In the genomic region with DNA sequence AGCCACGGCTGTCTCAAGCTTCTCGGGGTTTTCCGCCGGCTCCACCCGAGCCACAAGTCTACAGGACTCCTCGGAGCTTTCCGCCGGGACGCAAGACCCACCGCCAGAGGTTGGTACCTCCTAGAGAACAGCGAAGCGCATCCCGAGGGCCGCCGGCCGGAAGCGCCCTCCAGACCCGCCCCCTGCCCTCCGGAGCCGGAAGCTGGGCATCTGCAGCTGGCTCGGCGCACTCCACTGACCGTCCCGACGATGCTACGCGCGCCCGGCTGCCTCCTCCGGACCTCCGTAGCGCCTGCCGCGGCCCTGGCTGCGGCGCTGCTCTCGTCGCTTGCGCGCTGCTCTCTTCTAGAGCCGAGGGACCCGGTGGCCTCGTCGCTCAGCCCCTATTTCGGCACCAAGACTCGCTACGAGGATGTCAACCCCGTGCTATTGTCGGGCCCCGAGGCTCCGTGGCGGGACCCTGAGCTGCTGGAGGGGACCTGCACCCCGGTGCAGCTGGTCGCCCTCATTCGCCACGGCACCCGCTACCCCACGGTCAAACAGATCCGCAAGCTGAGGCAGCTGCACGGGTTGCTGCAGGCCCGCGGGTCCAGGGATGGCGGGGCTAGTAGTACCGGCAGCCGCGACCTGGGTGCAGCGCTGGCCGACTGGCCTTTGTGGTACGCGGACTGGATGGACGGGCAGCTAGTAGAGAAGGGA, we compare ENCODE assay signal across 1 cellular context.
A peak's percentile ranks its signal among the peaks of the same experiment; 100 is the strongest.
TF ChIP-seq lines count a peak whose summit lies in the region.

A gene with protein sequence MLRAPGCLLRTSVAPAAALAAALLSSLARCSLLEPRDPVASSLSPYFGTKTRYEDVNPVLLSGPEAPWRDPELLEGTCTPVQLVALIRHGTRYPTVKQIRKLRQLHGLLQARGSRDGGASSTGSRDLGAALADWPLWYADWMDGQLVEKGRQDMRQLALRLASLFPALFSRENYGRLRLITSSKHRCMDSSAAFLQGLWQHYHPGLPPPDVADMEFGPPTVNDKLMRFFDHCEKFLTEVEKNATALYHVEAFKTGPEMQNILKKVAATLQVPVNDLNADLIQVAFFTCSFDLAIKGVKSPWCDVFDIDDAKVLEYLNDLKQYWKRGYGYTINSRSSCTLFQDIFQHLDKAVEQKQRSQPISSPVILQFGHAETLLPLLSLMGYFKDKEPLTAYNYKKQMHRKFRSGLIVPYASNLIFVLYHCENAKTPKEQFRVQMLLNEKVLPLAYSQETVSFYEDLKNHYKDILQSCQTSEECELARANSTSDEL (plus strand): TSS at position 227 of the 699 bp plus-strand sequence. CDS start 23 bp downstream, at position 250.

TF ChIP-seq in HepG2, 621 proteins besides CTCF, POLR2A, EP300 and RAD21 (continued from another document and continues in another):
- TF ChIP-seq ZNF33B (CRISPR knock-in tag; IDR thresholded peaks at IDR 0.05) = peak; percentile 58; the same call in 1 of the 2 replicates
- TF ChIP-seq, protein P1, sequence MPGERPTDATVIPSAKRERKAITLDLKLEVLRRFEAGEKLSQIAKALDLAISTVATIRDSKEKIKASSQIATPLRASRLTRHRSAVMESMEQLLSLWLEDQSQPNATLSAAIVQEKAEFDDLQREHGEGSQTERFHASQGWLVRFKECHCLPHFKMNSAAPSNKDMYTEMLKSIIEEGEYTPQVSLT (CRISPR knock-in tag; IDR thresholded peaks at IDR 0.05; ENCODE audit: borderline replicate concordance, low read depth) = no peak
- TF ChIP-seq ZNF44 (CRISPR knock-in tag; IDR thresholded peaks at IDR 0.05) = no peak
- TF ChIP-seq ELF3 (CRISPR knock-in tag; IDR thresholded peaks at IDR 0.05) = peak; percentile 57; the same call in 1 of the 2 replicates
- TF ChIP-seq, protein P2, sequence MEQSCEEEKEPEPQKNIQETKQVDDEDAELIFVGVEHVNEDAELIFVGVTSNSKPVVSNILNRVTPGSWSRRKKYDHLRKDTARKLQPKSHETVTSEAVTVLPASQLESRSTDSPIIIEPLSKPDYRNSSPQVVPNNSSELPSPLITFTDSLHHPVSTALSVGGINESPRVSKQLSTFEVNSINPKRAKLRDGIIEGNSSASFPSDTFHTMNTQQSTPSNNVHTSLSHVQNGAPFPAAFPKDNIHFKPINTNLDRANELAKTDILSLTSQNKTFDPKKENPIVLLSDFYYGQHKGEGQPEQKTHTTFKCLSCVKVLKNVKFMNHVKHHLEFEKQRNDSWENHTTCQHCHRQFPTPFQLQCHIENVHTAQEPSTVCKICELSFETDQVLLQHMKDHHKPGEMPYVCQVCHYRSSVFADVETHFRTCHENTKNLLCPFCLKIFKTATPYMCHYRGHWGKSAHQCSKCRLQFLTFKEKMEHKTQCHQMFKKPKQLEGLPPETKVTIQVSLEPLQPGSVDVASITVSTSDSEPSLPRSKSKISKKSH (CRISPR knock-in tag; IDR thresholded peaks at IDR 0.05; ENCODE audit: borderline replicate concordance) = 0 out of 2 replicates have a peak, but pooled peaks have one; percentile 11
- TF ChIP-seq ZSCAN31 (CRISPR knock-in tag; IDR thresholded peaks at IDR 0.05; ENCODE audit: low read depth) = peak; percentile 38; the same call in 1 of the 2 replicates
- peak; percentile 58; the same call in 1 of the 2 replicates for TF ChIP-seq REPIN1 (CRISPR knock-in tag; IDR thresholded peaks at IDR 0.05; ENCODE audit: borderline replicate concordance, low read depth)
- TF ChIP-seq GATAD1 (CRISPR knock-in tag; IDR thresholded peaks at IDR 0.05) = peak; percentile 91
- TF ChIP-seq TBX3 (IDR thresholded peaks at IDR 0.05; ENCODE audit: borderline replicate concordance) = no peak
- TF ChIP-seq MYC (CRISPR knock-in tag; IDR thresholded peaks at IDR 0.05; ENCODE audit: borderline replicate concordance) = peak; percentile 36; the same call in 1 of the 2 replicates
- TF ChIP-seq ZNF451 (CRISPR knock-in tag; IDR thresholded peaks at IDR 0.05) = peak; percentile 64; the same call in 1 of the 2 replicates
- TF ChIP-seq, protein P3, sequence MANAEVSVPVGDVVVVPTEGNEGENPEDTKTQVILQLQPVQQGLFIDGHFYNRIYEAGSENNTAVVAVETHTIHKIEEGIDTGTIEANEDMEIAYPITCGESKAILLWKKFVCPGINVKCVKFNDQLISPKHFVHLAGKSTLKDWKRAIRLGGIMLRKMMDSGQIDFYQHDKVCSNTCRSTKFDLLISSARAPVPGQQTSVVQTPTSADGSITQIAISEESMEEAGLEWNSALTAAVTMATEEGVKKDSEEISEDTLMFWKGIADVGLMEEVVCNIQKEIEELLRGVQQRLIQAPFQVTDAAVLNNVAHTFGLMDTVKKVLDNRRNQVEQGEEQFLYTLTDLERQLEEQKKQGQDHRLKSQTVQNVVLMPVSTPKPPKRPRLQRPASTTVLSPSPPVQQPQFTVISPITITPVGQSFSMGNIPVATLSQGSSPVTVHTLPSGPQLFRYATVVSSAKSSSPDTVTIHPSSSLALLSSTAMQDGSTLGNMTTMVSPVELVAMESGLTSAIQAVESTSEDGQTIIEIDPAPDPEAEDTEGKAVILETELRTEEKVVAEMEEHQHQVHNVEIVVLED (CRISPR knock-in tag; IDR thresholded peaks at IDR 0.05; ENCODE audit: borderline replicate concordance) = peak; percentile 58; the same call in 1 of the 2 replicates
- TF ChIP-seq HOXA3 (CRISPR knock-in tag; IDR thresholded peaks at IDR 0.05) = peak; percentile 65; the same call in 1 of the 2 replicates
- 0 out of 2 replicates have a peak, but pooled peaks have one; percentile 27 for TF ChIP-seq CHD2 (IDR thresholded peaks at IDR 0.05; ENCODE audit: low read depth, low read length)
- no peak for TF ChIP-seq ZNF3 (CRISPR knock-in tag; IDR thresholded peaks at IDR 0.05)
- TF ChIP-seq, protein P4, sequence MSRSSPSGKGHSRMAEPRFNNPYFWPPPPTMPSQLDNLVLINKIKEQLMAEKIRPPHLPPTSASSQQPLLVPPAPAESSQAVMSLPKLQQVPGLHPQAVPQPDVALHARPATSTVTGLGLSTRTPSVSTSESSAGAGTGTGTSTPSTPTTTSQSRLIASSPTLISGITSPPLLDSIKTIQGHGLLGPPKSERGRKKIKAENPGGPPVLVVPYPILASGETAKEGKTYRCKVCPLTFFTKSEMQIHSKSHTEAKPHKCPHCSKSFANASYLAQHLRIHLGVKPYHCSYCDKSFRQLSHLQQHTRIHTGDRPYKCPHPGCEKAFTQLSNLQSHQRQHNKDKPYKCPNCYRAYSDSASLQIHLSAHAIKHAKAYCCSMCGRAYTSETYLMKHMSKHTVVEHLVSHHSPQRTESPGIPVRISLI (CRISPR knock-in tag; IDR thresholded peaks at IDR 0.05; ENCODE audit: borderline replicate concordance) = 0 out of 2 replicates have a peak, but pooled peaks have one; percentile 12
- 0 out of 2 replicates have a peak, but pooled peaks have one; percentile 35 for TF ChIP-seq TGIF2 (CRISPR knock-in tag; IDR thresholded peaks at IDR 0.05)
- peak; percentile 14; the same call in 1 of the 2 replicates for TF ChIP-seq TBX2 (CRISPR knock-in tag; IDR thresholded peaks at IDR 0.05; ENCODE audit: borderline replicate concordance)
- peak; percentile 51; the same call in 1 of the 2 replicates for TF ChIP-seq DMAP1 (CRISPR knock-in tag; IDR thresholded peaks at IDR 0.05)
- TF ChIP-seq SMAD9 (CRISPR knock-in tag; IDR thresholded peaks at IDR 0.05) = no peak; the same call in 1 of the 2 replicates
- TF ChIP-seq, protein P5, sequence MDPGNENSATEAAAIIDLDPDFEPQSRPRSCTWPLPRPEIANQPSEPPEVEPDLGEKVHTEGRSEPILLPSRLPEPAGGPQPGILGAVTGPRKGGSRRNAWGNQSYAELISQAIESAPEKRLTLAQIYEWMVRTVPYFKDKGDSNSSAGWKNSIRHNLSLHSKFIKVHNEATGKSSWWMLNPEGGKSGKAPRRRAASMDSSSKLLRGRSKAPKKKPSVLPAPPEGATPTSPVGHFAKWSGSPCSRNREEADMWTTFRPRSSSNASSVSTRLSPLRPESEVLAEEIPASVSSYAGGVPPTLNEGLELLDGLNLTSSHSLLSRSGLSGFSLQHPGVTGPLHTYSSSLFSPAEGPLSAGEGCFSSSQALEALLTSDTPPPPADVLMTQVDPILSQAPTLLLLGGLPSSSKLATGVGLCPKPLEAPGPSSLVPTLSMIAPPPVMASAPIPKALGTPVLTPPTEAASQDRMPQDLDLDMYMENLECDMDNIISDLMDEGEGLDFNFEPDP (CRISPR knock-in tag; conservative IDR thresholded peaks at IDR 0.05) = 0 out of 2 replicates have a peak, but pooled peaks have one; percentile 76
- TF ChIP-seq FOXK1 (CRISPR knock-in tag; IDR thresholded peaks at IDR 0.05; ENCODE audit: borderline replicate concordance, low read depth) = peak; percentile 66; the same call in 1 of the 2 replicates
- TF ChIP-seq FOSL2 (CRISPR knock-in tag; IDR thresholded peaks at IDR 0.05) = 0 out of 2 replicates have a peak, but pooled peaks have one; percentile 7
- peak; percentile 87; the same call in 1 of the 2 replicates for TF ChIP-seq ZNF816 (CRISPR knock-in tag; IDR thresholded peaks at IDR 0.05; ENCODE audit: borderline replicate concordance)
- TF ChIP-seq, protein P6, sequence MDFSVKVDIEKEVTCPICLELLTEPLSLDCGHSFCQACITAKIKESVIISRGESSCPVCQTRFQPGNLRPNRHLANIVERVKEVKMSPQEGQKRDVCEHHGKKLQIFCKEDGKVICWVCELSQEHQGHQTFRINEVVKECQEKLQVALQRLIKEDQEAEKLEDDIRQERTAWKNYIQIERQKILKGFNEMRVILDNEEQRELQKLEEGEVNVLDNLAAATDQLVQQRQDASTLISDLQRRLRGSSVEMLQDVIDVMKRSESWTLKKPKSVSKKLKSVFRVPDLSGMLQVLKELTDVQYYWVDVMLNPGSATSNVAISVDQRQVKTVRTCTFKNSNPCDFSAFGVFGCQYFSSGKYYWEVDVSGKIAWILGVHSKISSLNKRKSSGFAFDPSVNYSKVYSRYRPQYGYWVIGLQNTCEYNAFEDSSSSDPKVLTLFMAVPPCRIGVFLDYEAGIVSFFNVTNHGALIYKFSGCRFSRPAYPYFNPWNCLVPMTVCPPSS (IDR thresholded peaks at IDR 0.05) = no peak
- peak; percentile 74 for TF ChIP-seq SAFB2 (CRISPR knock-in tag; IDR thresholded peaks at IDR 0.05; ENCODE audit: borderline replicate concordance, low read depth)
- no peak for TF ChIP-seq SOX6 (IDR thresholded peaks at IDR 0.05)
- peak; percentile 55; the same call in 1 of the 2 replicates for TF ChIP-seq SOX6 (CRISPR knock-in tag; IDR thresholded peaks at IDR 0.05)
- peak; percentile 95 for TF ChIP-seq KAT8 (CRISPR knock-in tag; IDR thresholded peaks at IDR 0.05)
- TF ChIP-seq, protein P7, sequence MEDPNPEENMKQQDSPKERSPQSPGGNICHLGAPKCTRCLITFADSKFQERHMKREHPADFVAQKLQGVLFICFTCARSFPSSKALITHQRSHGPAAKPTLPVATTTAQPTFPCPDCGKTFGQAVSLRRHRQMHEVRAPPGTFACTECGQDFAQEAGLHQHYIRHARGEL (CRISPR knock-in tag; IDR thresholded peaks at IDR 0.05) = peak; percentile 68; the same call in 1 of the 2 replicates
- TF ChIP-seq ZSCAN30 (CRISPR knock-in tag; IDR thresholded peaks at IDR 0.05) = peak; percentile 80; the same call in 1 of the 2 replicates
- TF ChIP-seq, protein P8, sequence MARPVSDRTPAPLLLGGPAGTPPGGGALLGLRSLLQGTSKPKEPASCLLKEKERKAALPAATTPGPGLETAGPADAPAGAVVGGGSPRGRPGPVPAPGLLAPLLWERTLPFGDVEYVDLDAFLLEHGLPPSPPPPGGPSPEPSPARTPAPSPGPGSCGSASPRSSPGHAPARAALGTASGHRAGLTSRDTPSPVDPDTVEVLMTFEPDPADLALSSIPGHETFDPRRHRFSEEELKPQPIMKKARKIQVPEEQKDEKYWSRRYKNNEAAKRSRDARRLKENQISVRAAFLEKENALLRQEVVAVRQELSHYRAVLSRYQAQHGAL (CRISPR knock-in tag; IDR thresholded peaks at IDR 0.05; ENCODE audit: not compliant biosample characterization) = no peak
- TF ChIP-seq SMYD3 (CRISPR knock-in tag; IDR thresholded peaks at IDR 0.05) = no peak
- TF ChIP-seq TEAD3 (CRISPR knock-in tag; optimal IDR thresholded peaks at IDR 0.05; ENCODE audit: borderline replicate concordance) = peak; percentile 68
- TF ChIP-seq, protein P9, sequence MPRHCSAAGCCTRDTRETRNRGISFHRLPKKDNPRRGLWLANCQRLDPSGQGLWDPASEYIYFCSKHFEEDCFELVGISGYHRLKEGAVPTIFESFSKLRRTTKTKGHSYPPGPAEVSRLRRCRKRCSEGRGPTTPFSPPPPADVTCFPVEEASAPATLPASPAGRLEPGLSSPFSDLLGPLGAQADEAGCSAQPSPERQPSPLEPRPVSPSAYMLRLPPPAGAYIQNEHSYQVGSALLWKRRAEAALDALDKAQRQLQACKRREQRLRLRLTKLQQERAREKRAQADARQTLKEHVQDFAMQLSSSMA (CRISPR knock-in tag; IDR thresholded peaks at IDR 0.05) = 0 out of 2 replicates have a peak, but pooled peaks have one; percentile 50
- peak; percentile 49 for TF ChIP-seq RCOR2 (CRISPR knock-in tag; IDR thresholded peaks at IDR 0.05)
- peak; percentile 98 for TF ChIP-seq GABPB1 (CRISPR knock-in tag; IDR thresholded peaks at IDR 0.05)
- peak; percentile 57; the same call in 1 of the 2 replicates for TF ChIP-seq KAT7 (CRISPR knock-in tag; IDR thresholded peaks at IDR 0.05; ENCODE audit: borderline replicate concordance)
- TF ChIP-seq KLF11 (CRISPR knock-in tag; IDR thresholded peaks at IDR 0.05) = no peak; the same call in 1 of the 2 replicates
- TF ChIP-seq ZFX (CRISPR knock-in tag; IDR thresholded peaks at IDR 0.05; ENCODE audit: low read depth) = peak; percentile 83
- no peak for TF ChIP-seq SSRP1 (CRISPR knock-in tag; IDR thresholded peaks at IDR 0.05)
- TF ChIP-seq, protein P10, sequence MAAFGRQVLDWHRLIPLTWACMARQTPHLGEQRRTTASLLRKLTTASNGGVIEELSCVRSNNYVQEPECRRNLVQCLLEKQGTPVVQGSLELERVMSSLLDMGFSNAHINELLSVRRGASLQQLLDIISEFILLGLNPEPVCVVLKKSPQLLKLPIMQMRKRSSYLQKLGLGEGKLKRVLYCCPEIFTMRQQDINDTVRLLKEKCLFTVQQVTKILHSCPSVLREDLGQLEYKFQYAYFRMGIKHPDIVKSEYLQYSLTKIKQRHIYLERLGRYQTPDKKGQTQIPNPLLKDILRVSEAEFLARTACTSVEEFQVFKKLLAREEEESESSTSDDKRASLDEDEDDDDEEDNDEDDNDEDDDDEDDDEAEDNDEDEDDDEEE (CRISPR knock-in tag; IDR thresholded peaks at IDR 0.05) = peak; percentile 55; the same call in 1 of the 2 replicates
- 0 out of 2 replicates have a peak, but pooled peaks have one; percentile 42 for TF ChIP-seq ZNF878 (CRISPR knock-in tag; IDR thresholded peaks at IDR 0.05)
- peak; percentile 58; the same call in 1 of the 2 replicates for TF ChIP-seq ARNT2 (CRISPR knock-in tag; IDR thresholded peaks at IDR 0.05; ENCODE audit: low read depth)
- TF ChIP-seq KMT2A (CRISPR knock-in tag; IDR thresholded peaks at IDR 0.05) = peak; percentile 96
- TF ChIP-seq, protein P11, sequence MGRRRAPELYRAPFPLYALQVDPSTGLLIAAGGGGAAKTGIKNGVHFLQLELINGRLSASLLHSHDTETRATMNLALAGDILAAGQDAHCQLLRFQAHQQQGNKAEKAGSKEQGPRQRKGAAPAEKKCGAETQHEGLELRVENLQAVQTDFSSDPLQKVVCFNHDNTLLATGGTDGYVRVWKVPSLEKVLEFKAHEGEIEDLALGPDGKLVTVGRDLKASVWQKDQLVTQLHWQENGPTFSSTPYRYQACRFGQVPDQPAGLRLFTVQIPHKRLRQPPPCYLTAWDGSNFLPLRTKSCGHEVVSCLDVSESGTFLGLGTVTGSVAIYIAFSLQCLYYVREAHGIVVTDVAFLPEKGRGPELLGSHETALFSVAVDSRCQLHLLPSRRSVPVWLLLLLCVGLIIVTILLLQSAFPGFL (CRISPR knock-in tag; IDR thresholded peaks at IDR 0.05) = no peak
- peak; percentile 69; the same call in 1 of the 2 replicates for TF ChIP-seq ZNF598 (CRISPR knock-in tag; IDR thresholded peaks at IDR 0.05; ENCODE audit: borderline replicate concordance)
- no peak for TF ChIP-seq EHMT2 (IDR thresholded peaks at IDR 0.05; ENCODE audit: borderline replicate concordance, low read depth, low read length)
- peak; percentile 31 for TF ChIP-seq AGO1 (IDR thresholded peaks at IDR 0.05; ENCODE audit: low read depth, low read length, poor library complexity, severe bottlenecking)
- peak; percentile 52 for TF ChIP-seq BCL6 (CRISPR knock-in tag; IDR thresholded peaks at IDR 0.05)
